Comparison of ENCODE assay signal across 8 cellular contexts in genomic region chr14:34496679-34497513, GRCh38. TPM values are rescaled to one million over a fixed set of nuclear protein-coding genes. Genes with fewer than 3 reads are reported as not detected.
A peak's percentile ranks its signal among the peaks of the same experiment; 100 is the strongest.
DNase-seq lines count a peak whose midpoint lies in the region; ATAC-seq and TF ChIP-seq lines count a peak whose summit lies in the region.

No MANE protein-coding gene starts in this region.

- peaks cover 18% of the 10 kb centered on the region for H3K4me1 ChIP-seq in RWPE2 (ENCODE audit: insufficient read depth, poor library complexity, severe bottlenecking)

- peak overlapping the region; percentile 66 for H3K27ac ChIP-seq in RWPE2 (ENCODE audit: poor library complexity, severe bottlenecking)

- CTCF ChIA-PET in Calu3 (lab: Charles Lee), result interaction anchor here (0.6 to 3.4 kb wide), 9 partner anchors 10 to 174 kb away, joined by 3 to 43 read pairs (median 4); partner anchors contain the start of gene SPTSSA

- TF ChIP-seq CTCF in Calu3 (IDR thresholded peaks at IDR 0.05; ENCODE audit: unreplicated experiment) (no peak), RWPE2 (IDR thresholded peaks at IDR 0.05; ENCODE audit: poor library complexity, severe bottlenecking) (peak; percentile 70), fibroblast of mammary gland (conservative IDR thresholded peaks at IDR 0.05; ENCODE audit: control insufficient read depth, insufficient read depth, low read depth, low read length) (peak; percentile 37)

- no peaks in the 10 kb centered on the region for H3K9me3 Mint-ChIP-seq in Calu3 (ENCODE audit: low read depth, unreplicated experiment)
- no peaks in the 10 kb centered on the region for H3K9me3 Mint-ChIP-seq in naive thymus-derived CD8-positive, alpha-beta T cell

- ATAC-seq in RWPE2 (ENCODE audit: low read depth) (peak; percentile 95), GM19035 (IDR thresholded peaks at IDR 0.05; ENCODE audit: unreplicated experiment) (no peak)
- ATAC-seq in naive thymus-derived CD8-positive, alpha-beta T cell, result no peak

- H3K9me3 ChIP-seq in RWPE2 (ENCODE audit: severe bottlenecking), result no peaks in the 10 kb centered on the region

- peak overlapping the region; percentile 63 for H3K4me3 Mint-ChIP-seq in Calu3 (ENCODE audit: low read depth, unreplicated experiment)
- no peak overlapping the region for H3K4me3 Mint-ChIP-seq in naive thymus-derived CD8-positive, alpha-beta T cell

- POLR2A ChIA-PET in naive thymus-derived CD8-positive, alpha-beta T cell (lab: Charles Lee), result no interaction called here

- DNase-seq in Calu3 (peak; percentile 81), RWPE2 (ENCODE audit: low spot score) (peak; percentile 89), fibroblast of mammary gland (ENCODE audit: low read depth) (peak; percentile 100), myocyte (ENCODE audit: low read depth) (peak; percentile 96), NCI-H510A treated with DMSO at 0.1 percent for 48 hours (lab: John Stamatoyannopoulos, UW) (no peak), GM19238 (ENCODE audit: insufficient read length, low spot score) (no peak)
- DNase-seq in naive thymus-derived CD8-positive, alpha-beta T cell, result no peak

- no peak overlapping the region for H3K4me3 ChIP-seq in RWPE2 (ENCODE audit: severe bottlenecking)
- H3K4me3 ChIP-seq in fibroblast of mammary gland (ENCODE audit: control insufficient read depth, low read depth, low read length), result no peak overlapping the region

- H3K4me1 Mint-ChIP-seq in Calu3 (ENCODE audit: low read depth, unreplicated experiment), result peaks cover 15% of the 10 kb centered on the region
- no peaks in the 10 kb centered on the region for H3K4me1 Mint-ChIP-seq in naive thymus-derived CD8-positive, alpha-beta T cell

- peaks cover 7% of the 10 kb centered on the region for H3K36me3 Mint-ChIP-seq in Calu3 (ENCODE audit: insufficient read depth, unreplicated experiment)
- H3K36me3 Mint-ChIP-seq in naive thymus-derived CD8-positive, alpha-beta T cell, result no peaks in the 10 kb centered on the region

- no peaks in the 10 kb centered on the region for H3K27me3 Mint-ChIP-seq in Calu3 (ENCODE audit: unreplicated experiment)
- no peaks in the 10 kb centered on the region for H3K27me3 Mint-ChIP-seq in naive thymus-derived CD8-positive, alpha-beta T cell

- no peaks in the 10 kb centered on the region for H3K27me3 ChIP-seq in RWPE2 (ENCODE audit: insufficient read depth, poor library complexity, severe bottlenecking)

- H3K27ac Mint-ChIP-seq in Calu3 (ENCODE audit: unreplicated experiment), result peak overlapping the region; percentile 99
- no peak overlapping the region for H3K27ac Mint-ChIP-seq in naive thymus-derived CD8-positive, alpha-beta T cell

- intact Hi-C loops in Calu3 (cut with micrococcal nuclease; ENCODE audit: unreplicated experiment), result loop anchor here (5.0 kb wide), 3 partner anchors 35 to 655 kb away; partner anchors contain the start of gene SPTSSA

- H3K36me3 ChIP-seq in RWPE2 (ENCODE audit: low read depth), result no peaks in the 10 kb centered on the region

- no TSS peak for BruUV-seq in Calu3 (replicated peaks; lab: Mats Ljungman, UMichigan)

RNA-seq across cellular contexts. Expression of gene SPTSSA, which starts 34.9 kb away (rescaled TPM):
- total RNA-seq in Calu3 (2022) (22.0 and 22.4 TPM in 2 replicates), myocyte (9.5 and 12.6 TPM in 2 replicates)
- 16.7 TPM for polyA plus RNA-seq in myocyte (2012)
- total RNA-seq in naive thymus-derived CD8-positive, alpha-beta T cell, result 1 to 10 TPM; 3.9 to 4.0 TPM
- 10 to 100 TPM in 1 of 3 donors, 1 to 10 TPM in 2; 7.4 to 11.4 (median 8.4) TPM for polyA plus RNA-seq in naive thymus-derived CD8-positive, alpha-beta T cell

RNA-seq across cellular contexts. Expression of gene EAPP, which starts 42.6 kb away (rescaled TPM):
- total RNA-seq in Calu3 (2022) (24.5 and 27.9 TPM in 2 replicates), myocyte (37.1 and 37.8 TPM in 2 replicates)
- 27.9 TPM for polyA plus RNA-seq in myocyte (2012)
- 10 to 100 TPM; 74.9 to 77.5 TPM for total RNA-seq in naive thymus-derived CD8-positive, alpha-beta T cell
- polyA plus RNA-seq in naive thymus-derived CD8-positive, alpha-beta T cell, result 100 to 1,000 TPM; 101 to 115 (median 107) TPM

Comparison
In these comparisons a context has a peak if more than half of its experiments do, and no peak if none do; other contexts are left out.
1. DNase-seq: peak in Calu3 (single experiment), RWPE2 (single experiment), fibroblast of mammary gland (single experiment) and myocyte (single experiment); none in NCI-H510A treated with DMSO at 0.1 percent for 48 hours (single experiment), naive thymus-derived CD8-positive, alpha-beta T cell (0 of 10) and GM19238 (single experiment).